ENCODE assay signal across 14 cellular contexts in genomic region chrX:31420711-31421151, GRCh38.
DNase-seq lines count a peak whose midpoint lies in the region; ATAC-seq and TF ChIP-seq lines count a peak whose summit lies in the region.
"Had no signal": no experiment of that assay in that cellular context is flagged by ENCODE, and none has a peak within 500 bp of the region (broad histone marks: within the 10 kb centered on the region; RNA-seq: fewer than 3 reads in every experiment).

No MANE protein-coding gene starts in this region.

- H3K9me3 ChIP-seq in BE2C, result no peaks in the 10 kb centered on the region
- no peaks in the 10 kb centered on the region for H3K9me3 ChIP-seq in HEK293 (ENCODE audit: control insufficient read depth, insufficient read depth, low read depth, low read length)
- H3K9me3 ChIP-seq: sigmoid colon, upper lobe of left lung had no signal

- H3K36me3 ChIP-seq in BE2C, result no peaks in the 10 kb centered on the region
- H3K36me3 ChIP-seq in HEK293 (ENCODE audit: control insufficient read depth in 2 of 2, insufficient read depth in 1 of 2, low read length in 2 of 2), result no peaks in the 10 kb centered on the region
- H3K36me3 ChIP-seq: sigmoid colon, upper lobe of left lung had no signal

- H3K27me3 ChIP-seq in BE2C, result no peaks in the 10 kb centered on the region
- H3K27me3 ChIP-seq: sigmoid colon, upper lobe of left lung had no signal

- DNase-seq in BE2C (peak; percentile 18), cardiac fibroblast (ENCODE audit: low read depth in 2 of 2) (peak; percentile 24 to 54), left lobe of liver (ENCODE audit: low spot score) (no peak), epidermal melanocyte (ENCODE audit: insufficient read length, low spot score) (no peak)
- DNase-seq in stimulated activated CD4-positive, alpha-beta T cell treated with anti-CD3 and anti-CD28 coated beads, Interleukin-4, amount 100 ng/mL, for 4 hours, result no peak
- DNase-seq in activated CD8-positive, alpha-beta memory T cell treated with anti-CD3 and anti-CD28 coated beads, Interleukin-2, amount 50 U/mL, for 48 hours, result no peak
- DNase-seq: activated effector memory CD4-positive, alpha-beta T cell treated with Interleukin-2 at 50 U/mL for 16 hours; PC-9; sigmoid colon; upper lobe of left lung had no signal

- TF ChIP-seq CTCF in BE2C (IDR thresholded peaks at IDR 0.05; ENCODE audit: low read depth, low read length) (no peak), HEK293 (tag by site-specific recombination; IDR thresholded peaks at IDR 0.05) (no peak), cardiac fibroblast (IDR thresholded peaks at IDR 0.05; ENCODE audit: low read depth, low read length) (no peak)

- POLR2A ChIA-PET in HEK293 (lab: Yijun Ruan, JAX), result no interaction called here

- H3K27ac ChIP-seq in HEK293 (ENCODE audit: extremely low read depth, low read depth, low read length), result no peak overlapping the region
- H3K27ac ChIP-seq: PC-9, sigmoid colon, upper lobe of left lung, VCaP had no signal

- no peak overlapping the region for H3K4me3 ChIP-seq in BE2C (ENCODE audit: low read depth, low read length)
- no peak overlapping the region for H3K4me3 ChIP-seq in HEK293 (ENCODE audit: low read depth, low read length)
- H3K4me3 ChIP-seq in cardiac fibroblast (replicated peaks in 1 of 2; ENCODE audit: low read depth in 2 of 2, low read length in 2 of 2), result no peak overlapping the region
- H3K4me3 ChIP-seq: PC-9, sigmoid colon, upper lobe of left lung had no signal

- CTCF ChIA-PET in HEK293 (lab: Yijun Ruan, JAX), result interaction anchor here (0.6 to 0.8 kb wide), 2 partner anchors 15 to 96 kb away, joined by 3 read pairs; no protein-coding TSS in a partner anchor

- H3K4me1 ChIP-seq in BE2C, result peaks cover 4% of the 10 kb centered on the region; the same call in 1 of the 2 replicates
- H3K4me1 ChIP-seq in HEK293 (ENCODE audit: control insufficient read depth, insufficient read depth, low read length), result peaks cover 7% of the 10 kb centered on the region; the same call in 1 of the 2 replicates
- H3K4me1 ChIP-seq: sigmoid colon, upper lobe of left lung had no signal

- ATAC-seq in left lobe of liver, result peak; percentile 70
- ATAC-seq in HG02981 (IDR thresholded peaks at IDR 0.05; ENCODE audit: unreplicated experiment), result no peak
- ATAC-seq: SK-N-SH treated with all-trans-retinoic acid at 6 μM for 48 hours had no signal

TF ChIP-seq in HEK293, 187 proteins besides CTCF, POLR2A, EP300 and RAD21:
- TF ChIP-seq WT1 (tag by site-specific recombination; IDR thresholded peaks at IDR 0.05), result peak; percentile 45
- no peak for TF ChIP-seq ZNF391 (tag by site-specific recombination; IDR thresholded peaks at IDR 0.05; ENCODE audit: borderline replicate concordance, low read depth)
- TF ChIP-seq TRIM28 (IDR thresholded peaks at IDR 0.05; ENCODE audit: borderline replicate concordance, low read length), result peak; percentile 95
- peak; percentile 8 for TF ChIP-seq SETDB1 (IDR thresholded peaks at IDR 0.05; ENCODE audit: insufficient read length, low read length)

Comparison
In these comparisons a context has a peak if more than half of its experiments do, and no peak if none do; other contexts are left out.
1. DNase-seq: peak in BE2C (single experiment) and cardiac fibroblast (2 of 2); none in left lobe of liver (single experiment), epidermal melanocyte (single experiment), stimulated activated CD4-positive, alpha-beta T cell treated with anti-CD3 and anti-CD28 coated beads, Interleukin-4, amount 100 ng/mL, for 4 hours (0 of 2) and activated CD8-positive, alpha-beta memory T cell treated with anti-CD3 and anti-CD28 coated beads, Interleukin-2, amount 50 U/mL, for 48 hours (single experiment).